Comparison of ENCODE assay signal across 9 cellular contexts in genomic region chr12:57852620-57853509, GRCh38. TPM values are rescaled to one million over a fixed set of nuclear protein-coding genes. Genes with fewer than 3 reads are reported as not detected.
DNase-seq lines count a peak whose midpoint lies in the region; ATAC-seq and TF ChIP-seq lines count a peak whose summit lies in the region.
"Had no signal": no experiment of that assay in that cellular context is flagged by ENCODE, and none has a peak within 500 bp of the region (broad histone marks: within the 10 kb centered on the region; RNA-seq: fewer than 3 reads in every experiment).

No MANE protein-coding gene starts in this region.

- H3K9me3 Mint-ChIP-seq in mesothelial cell of epicardium (peaks cover 13% of the 10 kb centered on the region), Caco-2 (ENCODE audit: unreplicated experiment) (no peaks in the 10 kb centered on the region)

- BruUV-seq in Caco-2 (replicated peaks; lab: Mats Ljungman, UMichigan), result no TSS peak

- in situ Hi-C loops in GM13977 (cut with MboI; ENCODE audit: low pct_unique_long_range_greater_than_20kb, low sequenced_read_pairs, unreplicated experiment), result no loop called here

- H3K4me3 ChIP-seq in NT2/D1 (ENCODE audit: insufficient read length, low read depth), result peak overlapping the region; percentile 33
- peak overlapping the region; percentile 73 for H3K4me3 ChIP-seq in thoracic aorta
- no peak overlapping the region for H3K4me3 ChIP-seq in Caco-2 (ENCODE audit: low read depth, low read length)

- peaks cover 11% of the 10 kb centered on the region for H3K4me1 ChIP-seq in NT2/D1 (ENCODE audit: insufficient read depth, insufficient read length)
- H3K4me1 ChIP-seq in thoracic aorta (ENCODE audit: control insufficient read depth in 1 of 2, low read depth in 2 of 2), result peaks cover 22 to 47% of the 10 kb centered on the region in 2 donors
- no peaks in the 10 kb centered on the region for H3K4me1 ChIP-seq in Caco-2

- TF ChIP-seq CTCF in mesothelial cell of epicardium (IDR thresholded peaks at IDR 0.05; ENCODE audit: unreplicated experiment) (peak; percentile 22), thoracic aorta (IDR thresholded peaks at IDR 0.05) (peak; percentile 55), GM13977 (IDR thresholded peaks at IDR 0.05; ENCODE audit: extremely low read depth, insufficient read depth, missing control alignments) (no peak), Caco-2 (IDR thresholded peaks at IDR 0.05; ENCODE audit: insufficient read depth in 1 of 2, low read depth in 1 of 2, low read length in 1 of 2, severe bottlenecking in 1 of 2, unreplicated experiment in 1 of 2) (no peak)

- ATAC-seq in thoracic aorta (ENCODE audit: insufficient number of reproducible peaks, low FRiP score, low read depth) (peak; percentile 51), GM19395 (IDR thresholded peaks at IDR 0.05; ENCODE audit: unreplicated experiment) (no peak)

- intact Hi-C loops in Caco-2 (cut with micrococcal nuclease; ENCODE audit: unreplicated experiment), result no loop called here

- POLR2A ChIA-PET in Caco-2 (lab: Charles Lee), result no interaction called here

- H3K9ac ChIP-seq in NT2/D1 (ENCODE audit: insufficient read length, low read depth), result peak overlapping the region; percentile 72

- DNase-seq in NT2/D1 (ENCODE audit: low read depth, low spot score), result no peak
- DNase-seq in erythroblast (lab: John Stamatoyannopoulos, UW), result peak; percentile 13 to 21
- peak in 1 of 2 experiments; percentile 45 for DNase-seq in mesothelial cell of epicardium (ENCODE audit: low spot score in 2 of 2, unreplicated experiment in 2 of 2)
- DNase-seq in thoracic aorta (ENCODE audit: low spot score), result no peak
- DNase-seq in GM13977 (ENCODE audit: low spot score), result no peak
- no peak for DNase-seq in COR-L47 (lab: John Stamatoyannopoulos, UW)
- no peak for DNase-seq in Caco-2
- DNase-seq: effector memory CD4-positive, alpha-beta T cell had no signal

- H3K27me3 ChIP-seq in NT2/D1 (ENCODE audit: insufficient read depth, insufficient read length) (peaks cover 10% of the 10 kb centered on the region), thoracic aorta (replicated peaks; ENCODE audit: insufficient read depth) (no peaks in the 10 kb centered on the region), Caco-2 (replicated peaks; ENCODE audit: control insufficient read depth, insufficient read depth, low read length) (no peaks in the 10 kb centered on the region; the same call in 1 of the 2 replicates)

- H3K9me3 ChIP-seq in NT2/D1 (ENCODE audit: insufficient read depth, low read length) (no peaks in the 10 kb centered on the region), thoracic aorta (no peaks in the 10 kb centered on the region), Caco-2 (no peaks in the 10 kb centered on the region)

- CTCF ChIA-PET in Caco-2 (lab: Charles Lee), result no interaction called here

- H3K36me3 ChIP-seq in NT2/D1 (ENCODE audit: insufficient read depth, insufficient read length, low read length), result no peaks in the 10 kb centered on the region
- no peaks in the 10 kb centered on the region for H3K36me3 ChIP-seq in thoracic aorta
- no peaks in the 10 kb centered on the region for H3K36me3 ChIP-seq in Caco-2 (ENCODE audit: control insufficient read depth, insufficient read depth, low read length)

- no peak for TF ChIP-seq POLR2A in erythroblast (IDR thresholded peaks at IDR 0.05; ENCODE audit: low read length)

- H3K4me3 Mint-ChIP-seq in mesothelial cell of epicardium (peak overlapping the region; percentile 67), Caco-2 (ENCODE audit: unreplicated experiment) (no peak overlapping the region)

- H3K27ac ChIP-seq in thoracic aorta, result peak overlapping the region; percentile 90 to 91

- H3K27me3 Mint-ChIP-seq in mesothelial cell of epicardium (ENCODE audit: low read depth), result no peaks in the 10 kb centered on the region
- peaks cover 6% of the 10 kb centered on the region for H3K27me3 Mint-ChIP-seq in Caco-2 (ENCODE audit: insufficient read depth, unreplicated experiment)

- H3K4me1 Mint-ChIP-seq in mesothelial cell of epicardium (peaks cover 25% of the 10 kb centered on the region), Caco-2 (ENCODE audit: low read depth, unreplicated experiment) (no peaks in the 10 kb centered on the region)

- H3K27ac Mint-ChIP-seq in mesothelial cell of epicardium (peak overlapping the region; percentile 56), Caco-2 (ENCODE audit: unreplicated experiment) (no peak overlapping the region)

- H3K36me3 Mint-ChIP-seq in mesothelial cell of epicardium (no peaks in the 10 kb centered on the region), Caco-2 (ENCODE audit: insufficient read depth, unreplicated experiment) (no peaks in the 10 kb centered on the region)

RNA-seq across cellular contexts. Expression of gene CTDSP2, which starts 6.3 kb away (rescaled TPM):
- 210 to 218 TPM (median 216 TPM) in 3 replicates for total RNA-seq in mesothelial cell of epicardium
- 100 to 1,000 TPM; 170 to 222 TPM for total RNA-seq in thoracic aorta
- total RNA-seq in Caco-2 (2022), result 103 and 117 TPM in 2 replicates

RNA-seq across cellular contexts. Expression of gene AVIL, which starts 34.3 kb away (rescaled TPM):
- 4.0 to 5.3 TPM (median 4.7 TPM) in 3 replicates for total RNA-seq in mesothelial cell of epicardium
- 10 to 100 TPM in 1 of 2 donors, 1 to 10 TPM in 1; 2.2 to 15.3 TPM for total RNA-seq in thoracic aorta
- total RNA-seq in Caco-2 (2022), result 0.84 and 2.3 TPM in 2 replicates

Comparison
In these comparisons a context has a peak if more than half of its experiments do, and no peak if none do; other contexts are left out.
1. DNase-seq: peak in erythroblast (2 of 2); none in NT2/D1 (single experiment), thoracic aorta (single experiment), GM13977 (single experiment), COR-L47 (single experiment) and Caco-2 (0 of 2).
2. CTCF ChIP-seq: peak in mesothelial cell of epicardium (single experiment) and thoracic aorta (single experiment); none in GM13977 (single experiment) and Caco-2 (0 of 2).